15 cellular contexts compared by ENCODE assay signal in the genomic region with DNA sequence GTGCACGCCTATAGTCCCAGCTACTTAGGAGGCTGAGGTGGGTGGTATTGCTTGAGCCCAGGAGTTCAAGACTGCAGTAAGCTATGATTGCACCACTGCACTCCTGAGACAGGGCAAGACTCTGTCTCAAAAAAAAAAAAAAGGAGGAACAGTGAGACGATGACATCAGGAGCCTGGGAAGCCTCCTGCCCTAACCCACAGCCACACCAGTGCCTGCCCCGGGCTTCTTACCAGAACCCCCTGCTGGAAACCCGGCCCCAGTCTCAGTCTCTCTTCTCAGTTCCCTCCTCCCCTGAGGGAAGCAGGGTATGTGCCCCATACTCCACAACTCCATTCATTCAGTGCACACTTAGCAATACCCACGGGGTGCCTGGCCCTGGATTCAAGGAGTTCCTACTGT. TPM values are rescaled to one million over a fixed set of nuclear protein-coding genes. Genes with fewer than 3 reads are reported as not detected.
DNase-seq lines count a peak whose midpoint lies in the region; TF ChIP-seq lines count a peak whose summit lies in the region.
"Had no signal": no experiment of that assay in that cellular context is flagged by ENCODE, and none has a peak within 500 bp of the region (broad histone marks: within the 10 kb centered on the region; RNA-seq: fewer than 3 reads in every experiment).

No MANE protein-coding gene starts in this region.

- H4K20me1 ChIP-seq in osteoblast (ENCODE audit: insufficient read depth, low read length) (no peaks in the 10 kb centered on the region), OCI-LY7 (ENCODE audit: insufficient read depth, low read length) (no peaks in the 10 kb centered on the region), neural progenitor cell (ENCODE audit: low read depth) (no peaks in the 10 kb centered on the region)

- intact Hi-C loops in OCI-LY7 (cut with micrococcal nuclease; ENCODE audit: unreplicated experiment), result no loop called here

- H3K9me3 ChIP-seq in osteoblast (ENCODE audit: low read depth, low read length) (no peaks in the 10 kb centered on the region), OCI-LY7 (ENCODE audit: low read length) (no peaks in the 10 kb centered on the region), neural progenitor cell (ENCODE audit: low read depth) (no peaks in the 10 kb centered on the region)
- H3K9me3 ChIP-seq: BLaER1 treated with 17β-estradiol and CSF1 and Interleukin-3, amounts not matched to agents 10 nM and 100 nM; ovary had no signal

- H3K27ac Mint-ChIP-seq in neural progenitor cell (no peak overlapping the region), immature natural killer cell (no peak overlapping the region)
- H3K27ac Mint-ChIP-seq: stimulated activated memory B cell treated with anti-CD40 and anti-IgM and Interleukin-4, amounts not matched to agents 10 μg/mL and 1 μg/mL and 100 μg/mL, for 72 hours had no signal

- peaks cover 42% of the 10 kb centered on the region for H3K4me1 Mint-ChIP-seq in neural progenitor cell
- H3K4me1 Mint-ChIP-seq in immature natural killer cell, result no peaks in the 10 kb centered on the region
- H3K4me1 Mint-ChIP-seq: stimulated activated memory B cell treated with anti-CD40 and anti-IgM and Interleukin-4, amounts not matched to agents 10 μg/mL and 1 μg/mL and 100 μg/mL, for 72 hours had no signal

- TF ChIP-seq POLR2A in NB4 (IDR thresholded peaks at IDR 0.05; ENCODE audit: extremely low read depth, insufficient read length), result no peak

- H3K4me1 ChIP-seq in osteoblast (ENCODE audit: insufficient read depth, low read length), result peaks cover 31% of the 10 kb centered on the region
- no peaks in the 10 kb centered on the region for H3K4me1 ChIP-seq in OCI-LY7 (ENCODE audit: insufficient read depth, low read length, poor library complexity, severe bottlenecking)
- H3K4me1 ChIP-seq in neural progenitor cell, result peaks cover 6% of the 10 kb centered on the region

- H3K9me2 ChIP-seq in OCI-LY7 (ENCODE audit: insufficient read depth, low read length), result no peaks in the 10 kb centered on the region

- CTCF ChIA-PET in OCI-LY7 (lab: Charles Lee; ENCODE audit: unreplicated experiment), result no interaction called here

- H3K4me3 ChIP-seq in NB4 (ENCODE audit: low read depth, low read length), result no peak overlapping the region
- H3K4me3 ChIP-seq in epithelial cell of esophagus (ENCODE audit: low read length), result no peak overlapping the region
- no peak overlapping the region for H3K4me3 ChIP-seq in osteoblast (ENCODE audit: insufficient read depth, low read length)
- no peak overlapping the region for H3K4me3 ChIP-seq in OCI-LY7 (ENCODE audit: low read depth, low read length, poor library complexity, severe bottlenecking)
- H3K4me3 ChIP-seq in neural progenitor cell, result no peak overlapping the region
- H3K4me3 ChIP-seq: BLaER1 treated with 17β-estradiol and CSF1 and Interleukin-3, amounts not matched to agents 10 nM and 100 nM; lung; ovary had no signal

- POLR2A ChIA-PET in OCI-LY7 (lab: Charles Lee), result no interaction called here

- no TSS peak for BruUV-seq in OCI-LY7 (replicated peaks; lab: Mats Ljungman, UMichigan)

- H3K36me3 ChIP-seq in osteoblast (ENCODE audit: insufficient read depth, low read length) (no peaks in the 10 kb centered on the region), OCI-LY7 (ENCODE audit: insufficient read depth, low read length) (no peaks in the 10 kb centered on the region), neural progenitor cell (no peaks in the 10 kb centered on the region)
- H3K36me3 ChIP-seq: BLaER1 treated with 17β-estradiol and CSF1 and Interleukin-3, amounts not matched to agents 10 nM and 100 nM; ovary had no signal

- H3K27ac ChIP-seq in osteoblast (ENCODE audit: low read depth, low read length), result peak overlapping the region; percentile 61
- no peak overlapping the region for H3K27ac ChIP-seq in OCI-LY7 (ENCODE audit: low read depth, low read length, poor library complexity, severe bottlenecking)
- H3K27ac ChIP-seq in neural progenitor cell, result no peak overlapping the region
- H3K27ac ChIP-seq: BLaER1 treated with 17β-estradiol and CSF1 and Interleukin-3, amounts not matched to agents 10 nM and 100 nM; KMS-11; ovary had no signal

- peak; percentile 76 for DNase-seq in EH (ENCODE audit: low read depth)
- peak; percentile 42 for DNase-seq in NB4 (ENCODE audit: low read depth)
- DNase-seq in epithelial cell of esophagus (ENCODE audit: low read depth), result peak; percentile 42
- peak; percentile 94 for DNase-seq in osteoblast (ENCODE audit: insufficient read length, low spot score, missing footprints)
- no peak for DNase-seq in OCI-LY7 (ENCODE audit: low spot score)
- DNase-seq in NCI-H128 (lab: John Stamatoyannopoulos, UW; ENCODE audit: unreplicated experiment), result no peak
- DNase-seq in neural progenitor cell (ENCODE audit: low spot score), result no peak
- no peak for DNase-seq in immature natural killer cell
- DNase-seq: activated naive CD4-positive, alpha-beta T cell treated with anti-CD3 and anti-CD28 coated beads, Interleukin-2, amount 50 U/mL, for 16 hours; ovary had no signal

- no peaks in the 10 kb centered on the region for H3F3A ChIP-seq in neural progenitor cell (ENCODE audit: low read depth)

- H3K79me2 ChIP-seq in osteoblast (ENCODE audit: insufficient read depth, low read length) (no peaks in the 10 kb centered on the region), OCI-LY7 (ENCODE audit: insufficient read depth, low read depth, low read length) (no peaks in the 10 kb centered on the region), neural progenitor cell (ENCODE audit: low read depth) (no peaks in the 10 kb centered on the region)

- H3K4me3 Mint-ChIP-seq in neural progenitor cell (no peak overlapping the region), immature natural killer cell (no peak overlapping the region)
- H3K4me3 Mint-ChIP-seq: stimulated activated memory B cell treated with anti-CD40 and anti-IgM and Interleukin-4, amounts not matched to agents 10 μg/mL and 1 μg/mL and 100 μg/mL, for 72 hours had no signal

- no peaks in the 10 kb centered on the region for H3K27me3 ChIP-seq in osteoblast (ENCODE audit: insufficient read depth, low read length)
- no peaks in the 10 kb centered on the region for H3K27me3 ChIP-seq in neural progenitor cell
- H3K27me3 ChIP-seq: BLaER1 treated with 17β-estradiol and CSF1 and Interleukin-3, amounts not matched to agents 10 nM and 100 nM; ovary had no signal

- H3K27me3 Mint-ChIP-seq in neural progenitor cell (ENCODE audit: insufficient read depth, low read depth) (peaks cover 14% of the 10 kb centered on the region), immature natural killer cell (ENCODE audit: low read depth in 3 of 3) (peaks cover 0 to 6% (median 2%) of the 10 kb centered on the region in 3 donors)
- H3K27me3 Mint-ChIP-seq: stimulated activated memory B cell treated with anti-CD40 and anti-IgM and Interleukin-4, amounts not matched to agents 10 μg/mL and 1 μg/mL and 100 μg/mL, for 72 hours had no signal

- H3K36me3 Mint-ChIP-seq in neural progenitor cell (no peaks in the 10 kb centered on the region), immature natural killer cell (no peaks in the 10 kb centered on the region)
- H3K36me3 Mint-ChIP-seq: stimulated activated memory B cell treated with anti-CD40 and anti-IgM and Interleukin-4, amounts not matched to agents 10 μg/mL and 1 μg/mL and 100 μg/mL, for 72 hours had no signal

- no peak for TF ChIP-seq CTCF in NB4 (IDR thresholded peaks at IDR 0.05; ENCODE audit: low read depth, low read length)
- no peak for TF ChIP-seq CTCF in epithelial cell of esophagus (IDR thresholded peaks at IDR 0.05; ENCODE audit: insufficient read depth, low read depth, low read length, missing control alignments)
- no peak for TF ChIP-seq CTCF in osteoblast (IDR thresholded peaks at IDR 0.05; ENCODE audit: extremely low read depth, low read depth, low read length)
- TF ChIP-seq CTCF in OCI-LY7 (conservative IDR thresholded peaks at IDR 0.05; ENCODE audit: low read length), result no peak
- no peak for TF ChIP-seq CTCF in neural progenitor cell (IDR thresholded peaks at IDR 0.05)

- H2AFZ ChIP-seq in osteoblast (ENCODE audit: low read length) (peak overlapping the region; percentile 53), OCI-LY7 (ENCODE audit: low read length) (no peak overlapping the region), neural progenitor cell (replicated peaks) (no peak overlapping the region)

- no peak overlapping the region for H3K9ac ChIP-seq in neural progenitor cell
- H3K9ac ChIP-seq: BLaER1 treated with 17β-estradiol and CSF1 and Interleukin-3, amounts not matched to agents 10 nM and 100 nM; KMS-11 had no signal

- peak overlapping the region; percentile 65 for H3K4me2 ChIP-seq in osteoblast (ENCODE audit: insufficient read depth, low read length)
- H3K4me2 ChIP-seq in OCI-LY7 (ENCODE audit: low read length), result no peak overlapping the region
- no peak overlapping the region for H3K4me2 ChIP-seq in neural progenitor cell
- H3K4me2 ChIP-seq: KMS-11 had no signal

- no peaks in the 10 kb centered on the region for H3K9me3 Mint-ChIP-seq in neural progenitor cell
- no peaks in the 10 kb centered on the region for H3K9me3 Mint-ChIP-seq in immature natural killer cell
- H3K9me3 Mint-ChIP-seq: stimulated activated memory B cell treated with anti-CD40 and anti-IgM and Interleukin-4, amounts not matched to agents 10 μg/mL and 1 μg/mL and 100 μg/mL, for 72 hours had no signal

RNA-seq across cellular contexts. Expression of a gene that starts 9.1 kb away (rescaled TPM):
- total RNA-seq in osteoblast, result 12.7 and 15.2 TPM in 2 replicates
- not detected in 2 replicates for total RNA-seq in OCI-LY7 (2014; rRNA removed; shearing (Covaris generic))
- not detected in 2 replicates for total RNA-seq in OCI-LY7 (2022)
- 0.06 TPM in 1 of 2 replicates, not detected in the other for total RNA-seq in neural progenitor cell (ENCODE audit: low replicate concordance)
- polyA plus RNA-seq in immature natural killer cell, result under 1 TPM in 1 of 3 donors, not detected in 2; 0.12 TPM

RNA-seq across cellular contexts. Expression of a gene that starts 27.2 kb away (rescaled TPM):
- total RNA-seq in osteoblast, result 20.6 and 24.2 TPM in 2 replicates
- total RNA-seq in OCI-LY7 (2014; rRNA removed; shearing (Covaris generic)), result 42.3 and 44.3 TPM in 2 replicates
- 27.6 and 29.3 TPM in 2 replicates for total RNA-seq in OCI-LY7 (2022)
- total RNA-seq in neural progenitor cell (ENCODE audit: low replicate concordance), result 28.1 and 40.9 TPM in 2 replicates
- 10 to 100 TPM; 15.7 to 28.4 (median 26.5) TPM for polyA plus RNA-seq in immature natural killer cell

RNA-seq across cellular contexts. Expression of a gene that starts 32.0 kb away (rescaled TPM):
- 0.29 TPM in 1 of 2 replicates, not detected in the other for total RNA-seq in osteoblast
- total RNA-seq in OCI-LY7 (2014; rRNA removed; shearing (Covaris generic)), result 0.10 TPM in 1 of 2 replicates, not detected in the other
- total RNA-seq in OCI-LY7 (2022), result not detected in 2 replicates
- total RNA-seq in neural progenitor cell (ENCODE audit: low replicate concordance), result 2.7 and 7.4 TPM in 2 replicates
- polyA plus RNA-seq in immature natural killer cell, result not detected
- total RNA-seq: activated CD8-positive, alpha-beta memory T cell treated with anti-CD3 and anti-CD28 coated beads for 36 hours had no signal

RNA-seq across cellular contexts. Expression of a gene that starts 33.4 kb away (rescaled TPM):
- total RNA-seq in osteoblast, result 93.4 and 111 TPM in 2 replicates
- total RNA-seq in OCI-LY7 (2014; rRNA removed; shearing (Covaris generic)), result 50.3 and 71.0 TPM in 2 replicates
- total RNA-seq in OCI-LY7 (2022), result 55.4 and 60.4 TPM in 2 replicates
- total RNA-seq in neural progenitor cell (ENCODE audit: low replicate concordance), result 44.9 and 69.4 TPM in 2 replicates
- polyA plus RNA-seq in immature natural killer cell, result 100 to 1,000 TPM; 113 to 219 (median 129) TPM

RNA-seq across cellular contexts. Expression of a gene that starts 40.0 kb away (rescaled TPM):
- 106 and 132 TPM in 2 replicates for total RNA-seq in osteoblast
- 55.1 and 61.2 TPM in 2 replicates for total RNA-seq in OCI-LY7 (2014; rRNA removed; shearing (Covaris generic))
- total RNA-seq in OCI-LY7 (2022), result 94.7 and 101 TPM in 2 replicates
- total RNA-seq in neural progenitor cell (ENCODE audit: low replicate concordance), result 35.0 and 81.1 TPM in 2 replicates
- 10 to 100 TPM; 12.4 to 41.9 (median 17.9) TPM for polyA plus RNA-seq in immature natural killer cell

Comparison
In these comparisons a context has a peak if more than half of its experiments do, and no peak if none do; other contexts are left out.
1. DNase-seq: peak in EH (single experiment), NB4 (single experiment), epithelial cell of esophagus (single experiment) and osteoblast (single experiment); none in OCI-LY7 (single experiment), NCI-H128 (single experiment), neural progenitor cell (single experiment) and immature natural killer cell (0 of 3).
2. RNA of a gene that starts 9.1 kb away (total RNA-seq): 12.7 to 15.2 TPM in osteoblast; not detected in OCI-LY7 and 0.06 TPM in neural progenitor cell; every median in the first group is over 10 times any median in the second.